27 cellular contexts compared by ENCODE assay signal in the genomic region with DNA sequence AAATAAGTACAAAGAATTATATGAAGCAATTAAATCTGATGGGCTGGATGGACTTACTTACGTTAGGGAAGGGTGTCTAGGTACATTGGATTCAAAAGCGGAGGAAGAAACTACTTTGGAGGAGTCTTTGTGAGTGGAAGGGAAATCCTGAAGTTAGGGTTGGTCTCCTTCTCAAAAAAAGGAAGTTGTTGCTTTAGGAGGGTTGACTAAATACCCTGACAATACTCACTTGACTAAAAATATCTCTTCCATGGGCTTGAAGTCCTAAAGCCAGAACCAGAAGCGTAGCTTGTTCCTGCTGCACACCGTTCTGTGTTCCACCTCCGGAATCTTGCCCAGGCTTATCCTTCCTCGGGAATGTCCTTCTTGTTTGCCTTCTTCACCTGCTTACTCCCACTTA.
DNase-seq lines count a peak whose midpoint lies in the region; ATAC-seq, FAIRE-seq and TF ChIP-seq lines count a peak whose summit lies in the region.
"Had no signal": no experiment of that assay in that cellular context is flagged by ENCODE, and none has a peak within 500 bp of the region (broad histone marks: within the 10 kb centered on the region; RNA-seq: fewer than 3 reads in every experiment).

No MANE protein-coding gene starts in this region.

- peak overlapping the region; percentile 43 to 90 (median 66) for H3K4me2 ChIP-seq in BLaER1 treated with 17β-estradiol and CSF1 and Interleukin-3, amounts not matched to agents 10 nM and 100 nM

- H3K9me3 Mint-ChIP-seq in Calu3 (ENCODE audit: low read depth, unreplicated experiment): no peaks in the 10 kb centered on the region
- H3K9me3 Mint-ChIP-seq: activated CD8-positive, alpha-beta T cell treated with anti-CD3 and anti-CD28 coated beads for 36 hours; activated naive CD4-positive, alpha-beta T cell treated with anti-CD3 and anti-CD28 coated beads, Interleukin-2, amount 10 ng/mL, durations not matched to agents 7 days and 5 days; CD8-positive, alpha-beta T cell; naive thymus-derived CD4-positive, alpha-beta T cell; stimulated activated memory B cell treated with anti-CD40 and anti-IgM and Interleukin-4, amounts not matched to agents 10 μg/mL and 1 μg/mL and 100 μg/mL, for 72 hours; T-helper 2 cell treated with Interferon-gamma antibody and Interleukin-4, amounts not matched to agents 5 μg/mL and 100 μg/mL, for 36 hours had no signal

- H3K4me1 Mint-ChIP-seq in Calu3 (ENCODE audit: low read depth, unreplicated experiment): no peaks in the 10 kb centered on the region
- H3K4me1 Mint-ChIP-seq: activated naive CD4-positive, alpha-beta T cell treated with anti-CD3 and anti-CD28 coated beads, Interleukin-2, amount 10 ng/mL, durations not matched to agents 7 days and 5 days had no signal

- H3K27ac ChIP-seq in BLaER1 treated with 17β-estradiol and CSF1 and Interleukin-3, amounts not matched to agents 10 nM and 100 nM: peak overlapping the region in 7 of 11 experiments; percentile 12 to 98 (median 67); a peak in 11 of 22 replicates
- peak overlapping the region; percentile 65 for H3K27ac ChIP-seq in muscle layer of duodenum (ENCODE audit: low read length)
- H3K27ac ChIP-seq: dorsolateral prefrontal cortex, ovary, SJSA1, testis had no signal

- 0 out of 20 replicates have a peak overlapping the region, but pooled peaks of 1 of the 10 experiments have one; percentile 26 for H3K4me3 ChIP-seq in BLaER1 treated with 17β-estradiol and CSF1 and Interleukin-3, amounts not matched to agents 10 nM and 100 nM
- H3K4me3 ChIP-seq in NB4 (ENCODE audit: low read depth, low read length) (no peak overlapping the region), muscle layer of duodenum (ENCODE audit: low read depth in 1 of 2, low read length in 2 of 2) (no peak overlapping the region)
- H3K4me3 ChIP-seq: dorsolateral prefrontal cortex, ovary, SJSA1, testis had no signal

- H3K27me3 ChIP-seq in BLaER1 treated with 17β-estradiol and CSF1 and Interleukin-3, amounts not matched to agents 10 nM and 100 nM: no peaks in the 10 kb centered on the region
- no peaks in the 10 kb centered on the region for H3K27me3 ChIP-seq in muscle layer of duodenum (ENCODE audit: low read depth, low read length)
- H3K27me3 ChIP-seq: dorsolateral prefrontal cortex, ovary, SJSA1, testis had no signal

- CTCF ChIA-PET in Calu3 (lab: Charles Lee): no interaction called here

- TF ChIP-seq CTCF in NB4 (IDR thresholded peaks at IDR 0.05; ENCODE audit: low read depth, low read length) (no peak), Calu3 (IDR thresholded peaks at IDR 0.05; ENCODE audit: unreplicated experiment) (no peak)

- no peak overlapping the region for H3K27ac Mint-ChIP-seq in Calu3 (ENCODE audit: unreplicated experiment)
- H3K27ac Mint-ChIP-seq: activated CD8-positive, alpha-beta T cell treated with anti-CD3 and anti-CD28 coated beads for 36 hours; activated naive CD4-positive, alpha-beta T cell treated with anti-CD3 and anti-CD28 coated beads, Interleukin-2, amount 10 ng/mL, durations not matched to agents 7 days and 5 days; CD8-positive, alpha-beta T cell; naive thymus-derived CD4-positive, alpha-beta T cell; stimulated activated memory B cell treated with anti-CD40 and anti-IgM and Interleukin-4, amounts not matched to agents 10 μg/mL and 1 μg/mL and 100 μg/mL, for 72 hours; T-helper 2 cell treated with Interferon-gamma antibody and Interleukin-4, amounts not matched to agents 5 μg/mL and 100 μg/mL, for 36 hours had no signal

- no peaks in the 10 kb centered on the region for H3K36me3 Mint-ChIP-seq in Calu3 (ENCODE audit: insufficient read depth, unreplicated experiment)
- H3K36me3 Mint-ChIP-seq: activated naive CD4-positive, alpha-beta T cell treated with anti-CD3 and anti-CD28 coated beads, Interleukin-2, amount 10 ng/mL, durations not matched to agents 7 days and 5 days; CD8-positive, alpha-beta T cell; naive thymus-derived CD4-positive, alpha-beta T cell; stimulated activated memory B cell treated with anti-CD40 and anti-IgM and Interleukin-4, amounts not matched to agents 10 μg/mL and 1 μg/mL and 100 μg/mL, for 72 hours had no signal

- H4K20me1 ChIP-seq in BLaER1 treated with 17β-estradiol and CSF1 and Interleukin-3, amounts not matched to agents 10 nM and 100 nM: no peaks in the 10 kb centered on the region

- H3K4me3 Mint-ChIP-seq in Calu3 (ENCODE audit: low read depth, unreplicated experiment): no peak overlapping the region
- H3K4me3 Mint-ChIP-seq: activated CD8-positive, alpha-beta T cell treated with anti-CD3 and anti-CD28 coated beads for 36 hours; activated naive CD4-positive, alpha-beta T cell treated with anti-CD3 and anti-CD28 coated beads, Interleukin-2, amount 10 ng/mL, durations not matched to agents 7 days and 5 days; CD8-positive, alpha-beta T cell; naive thymus-derived CD4-positive, alpha-beta T cell; stimulated activated memory B cell treated with anti-CD40 and anti-IgM and Interleukin-4, amounts not matched to agents 10 μg/mL and 1 μg/mL and 100 μg/mL, for 72 hours; T-helper 2 cell treated with Interferon-gamma antibody and Interleukin-4, amounts not matched to agents 5 μg/mL and 100 μg/mL, for 36 hours had no signal

- ATAC-seq in GM19035 (IDR thresholded peaks at IDR 0.05; ENCODE audit: unreplicated experiment): no peak
- ATAC-seq: activated CD4-positive, CD25-positive, alpha-beta regulatory T cell treated with anti-CD3 and anti-CD28 coated beads, Interleukin-2, amount 50 U/mL, for 24 hours; activated CD8-positive, alpha-beta T cell treated with anti-CD3 and anti-CD28 coated beads for 36 hours; CD8-positive, alpha-beta T cell; naive thymus-derived CD4-positive, alpha-beta T cell; PC-3; stimulated activated memory B cell treated with anti-CD40 and anti-IgM and Interleukin-4, amounts not matched to agents 10 μg/mL and 1 μg/mL and 100 μg/mL, for 72 hours had no signal

- peak overlapping the region in 4 of 11 experiments; percentile 4 to 65 (median 60); a peak in 6 of 22 replicates for H3K9ac ChIP-seq in BLaER1 treated with 17β-estradiol and CSF1 and Interleukin-3, amounts not matched to agents 10 nM and 100 nM

- no TSS peak for BruUV-seq in Calu3 (replicated peaks; lab: Mats Ljungman, UMichigan)

- H3K27me3 Mint-ChIP-seq in Calu3 (ENCODE audit: unreplicated experiment): no peaks in the 10 kb centered on the region
- H3K27me3 Mint-ChIP-seq: activated CD8-positive, alpha-beta T cell treated with anti-CD3 and anti-CD28 coated beads for 36 hours; activated naive CD4-positive, alpha-beta T cell treated with anti-CD3 and anti-CD28 coated beads, Interleukin-2, amount 10 ng/mL, durations not matched to agents 7 days and 5 days; stimulated activated memory B cell treated with anti-CD40 and anti-IgM and Interleukin-4, amounts not matched to agents 10 μg/mL and 1 μg/mL and 100 μg/mL, for 72 hours had no signal

- TF ChIP-seq POLR2A in NB4 (IDR thresholded peaks at IDR 0.05; ENCODE audit: extremely low read depth, insufficient read length): no peak

- H3K9me3 ChIP-seq in BLaER1 treated with 17β-estradiol and CSF1 and Interleukin-3, amounts not matched to agents 10 nM and 100 nM (replicated peaks in 1 of 11): peaks cover 0 to 16% (median 4%) of the 10 kb centered on the region in 11 experiments; a peak in 9 of 22 replicates
- H3K9me3 ChIP-seq in muscle layer of duodenum (ENCODE audit: control insufficient read depth in 1 of 2, low read length in 2 of 2): no peaks in the 10 kb centered on the region
- H3K9me3 ChIP-seq: ovary, SJSA1, testis had no signal

- FAIRE-seq in urothelium cell line (lab: Jason Lieb, UNC): no peak
- FAIRE-seq: GM12892 had no signal

- DNase-seq in NB4 (ENCODE audit: low read depth) (peak; percentile 72), UCSD-AML1 (lab: John Stamatoyannopoulos, UW; ENCODE audit: unreplicated experiment) (peak; percentile 19), Calu3 (no peak), urothelium cell line (ENCODE audit: low spot score) (no peak)
- no peak for DNase-seq in activated CD8-positive, alpha-beta memory T cell treated with anti-CD3 and anti-CD28 coated beads, Interleukin-2, amount 50 U/mL, for 4 hours
- DNase-seq: activated CD8-positive, alpha-beta T cell treated with anti-CD3 and anti-CD28 coated beads for 36 hours; activated naive CD4-positive, alpha-beta T cell treated with anti-CD3 and anti-CD28 coated beads, Interleukin-2, amount 10 ng/mL, durations not matched to agents 7 days and 5 days; activated T-cell treated with anti-CD3 and anti-CD28 coated beads, Interleukin-2, amount 50 U/mL, for 1 hour; anterior cingulate cortex; caudate nucleus; CD8-positive, alpha-beta T cell; dorsolateral prefrontal cortex; hippocampal formation; islet precursor cell; naive thymus-derived CD4-positive, alpha-beta T cell; NCI-H526; ovary; PC-3; testis had no signal

- H3K36me3 ChIP-seq in BLaER1 treated with 17β-estradiol and CSF1 and Interleukin-3, amounts not matched to agents 10 nM and 100 nM: no peaks in the 10 kb centered on the region
- no peaks in the 10 kb centered on the region for H3K36me3 ChIP-seq in muscle layer of duodenum (ENCODE audit: control insufficient read depth in 1 of 2, insufficient read depth in 2 of 2, low read length in 2 of 2)
- H3K36me3 ChIP-seq: ovary, SJSA1 had no signal

- peaks cover 14 to 95% (median 27%) of the 10 kb centered on the region in 10 experiments for H3K4me1 ChIP-seq in BLaER1 treated with 17β-estradiol and CSF1 and Interleukin-3, amounts not matched to agents 10 nM and 100 nM
- H3K4me1 ChIP-seq in muscle layer of duodenum (ENCODE audit: control insufficient read depth in 1 of 2, insufficient read depth in 2 of 2, low read length in 2 of 2): no peaks in the 10 kb centered on the region
- H3K4me1 ChIP-seq: testis had no signal

- intact Hi-C loops in Calu3 (cut with micrococcal nuclease; ENCODE audit: unreplicated experiment): no loop called here

Comparison
In these comparisons a context has a peak if more than half of its experiments do, and no peak if none do; other contexts are left out.
1. DNase-seq: peak in NB4 (single experiment) and UCSD-AML1 (single experiment); none in activated CD8-positive, alpha-beta memory T cell treated with anti-CD3 and anti-CD28 coated beads, Interleukin-2, amount 50 U/mL, for 4 hours (single experiment), Calu3 (single experiment) and urothelium cell line (single experiment).